Comparison of ENCODE assay signal across 17 cellular contexts in genomic region chr13:59374720-59375119, GRCh38.
A peak's percentile ranks its signal among the peaks of the same experiment; 100 is the strongest.
DNase-seq lines count a peak whose midpoint lies in the region; ATAC-seq lines count a peak whose summit lies in the region.
"Had no signal": no experiment of that assay in that cellular context is flagged by ENCODE, and none has a peak within 500 bp of the region (broad histone marks: within the 10 kb centered on the region; RNA-seq: fewer than 3 reads in every experiment).

No MANE protein-coding gene starts in this region.

- in situ Hi-C loops in KBM-7 (cut with MboI; ENCODE audit: low pct_unique_long_range_greater_than_20kb, low sequenced_read_pairs): no loop called here

- no peak for ATAC-seq in HG03469 (IDR thresholded peaks at IDR 0.05; ENCODE audit: unreplicated experiment)
- ATAC-seq in HG03520 (IDR thresholded peaks at IDR 0.05; ENCODE audit: unreplicated experiment): no peak
- ATAC-seq: CD8-positive, alpha-beta T cell; GM12878; HCT116 had no signal

- DNase-seq in KBM-7 (peak; percentile 44), NCI-H69 (lab: John Stamatoyannopoulos, UW) (peak; percentile 72), iPS-NIHi7 (ENCODE audit: extremely low spot score) (peak; percentile 33), pons (ENCODE audit: low spot score) (peak; percentile 8)
- DNase-seq in activated CD4-positive, alpha-beta T cell treated with anti-CD3 and anti-CD28 coated beads, Interleukin-2, amount 50 U/mL, for 48 hours: no peak
- DNase-seq: CD8-positive, alpha-beta T cell; KG1; NCI-H1105; NCI-H187 treated with DMSO at 0.1 percent for 48 hours; NCI-H345; NCI-H526 treated with DMSO at 0.1 percent for 48 hours; NK-92 treated with Interleukin-12 subunit alpha and Interleukin-12 subunit beta, amount 100 ng/mL, for 24 hours; PC-9 had no signal

Comparison
In these comparisons a context has a peak if more than half of its experiments do, and no peak if none do; other contexts are left out.
1. DNase-seq: peak in KBM-7 (single experiment), NCI-H69 (single experiment), iPS-NIHi7 (single experiment) and pons (single experiment); none in activated CD4-positive, alpha-beta T cell treated with anti-CD3 and anti-CD28 coated beads, Interleukin-2, amount 50 U/mL, for 48 hours (0 of 2).